ENCODE assay signal across 8 cellular contexts in the genomic region with DNA sequence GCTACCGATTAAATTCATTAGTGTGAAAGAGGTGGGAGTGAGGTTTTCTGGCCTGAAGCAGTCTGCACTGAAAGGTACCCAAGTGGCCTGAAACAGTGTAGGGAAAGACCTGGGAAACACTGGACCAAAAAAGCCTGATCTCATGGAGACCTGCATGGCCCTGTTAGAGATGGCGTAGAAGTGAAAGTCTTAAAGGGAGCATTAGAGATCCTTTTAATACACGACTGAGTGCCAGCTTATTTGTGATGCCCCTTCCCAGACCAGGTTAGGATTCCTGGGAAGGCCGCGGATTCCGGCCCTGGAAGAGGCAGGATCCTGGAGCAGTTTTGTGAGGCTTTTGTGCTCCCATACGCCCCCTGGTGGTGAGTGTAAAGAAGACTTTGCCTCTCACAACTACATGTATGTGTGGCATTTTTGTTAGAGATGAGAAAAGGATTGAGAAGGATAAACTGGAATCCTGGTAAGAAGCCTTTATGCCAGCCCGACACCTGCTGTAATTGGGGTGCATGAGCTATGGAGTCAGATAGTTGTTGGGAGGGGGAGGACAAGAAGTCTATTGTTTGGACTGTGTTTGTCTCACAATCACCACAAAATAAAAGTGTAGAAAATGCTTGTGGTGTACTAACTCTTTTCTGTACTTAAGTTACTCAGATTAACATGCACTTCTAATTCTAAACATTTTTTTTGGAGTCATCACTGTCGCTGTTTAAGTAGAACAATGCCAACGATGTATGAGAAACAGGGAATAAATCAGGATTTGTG. TPM values are rescaled to one million over a fixed set of nuclear protein-coding genes. Genes with fewer than 3 reads are reported as not detected.
DNase-seq lines count a peak whose midpoint lies in the region; ATAC-seq and TF ChIP-seq lines count a peak whose summit lies in the region.

No MANE protein-coding gene starts in this region.

- no peaks in the 10 kb centered on the region for H3K9me3 ChIP-seq in endodermal cell (ENCODE audit: control insufficient read depth, low read length)

- H3K9ac ChIP-seq in endodermal cell (ENCODE audit: extremely low read depth, low read length, poor library complexity, severe bottlenecking): no peak overlapping the region

- H3K27me3 Mint-ChIP-seq in activated CD8-positive, alpha-beta memory T cell treated with anti-CD3 and anti-CD28 coated beads, Interleukin-2, amount 10 ng/mL, durations not matched to agents 7 days and 5 days: no peaks in the 10 kb centered on the region
- peaks cover 41% of the 10 kb centered on the region for H3K27me3 Mint-ChIP-seq in endodermal cell (ENCODE audit: insufficient read depth)

- peaks cover 19% of the 10 kb centered on the region for H3K4me1 ChIP-seq in endodermal cell (ENCODE audit: control insufficient read depth, insufficient read depth, low read length)

- peaks cover 47% of the 10 kb centered on the region for H3K4me1 Mint-ChIP-seq in activated CD8-positive, alpha-beta memory T cell treated with anti-CD3 and anti-CD28 coated beads, Interleukin-2, amount 10 ng/mL, durations not matched to agents 7 days and 5 days
- H3K4me1 Mint-ChIP-seq in endodermal cell: peaks cover 24% of the 10 kb centered on the region

- H3K27ac ChIP-seq in endodermal cell (ENCODE audit: low read depth, low read length): peak overlapping the region; percentile 24

- no peak overlapping the region for H3K4me3 Mint-ChIP-seq in activated CD8-positive, alpha-beta memory T cell treated with anti-CD3 and anti-CD28 coated beads, Interleukin-2, amount 10 ng/mL, durations not matched to agents 7 days and 5 days
- no peak overlapping the region for H3K4me3 Mint-ChIP-seq in endodermal cell

- no peaks in the 10 kb centered on the region for H3K9me3 Mint-ChIP-seq in activated CD8-positive, alpha-beta memory T cell treated with anti-CD3 and anti-CD28 coated beads, Interleukin-2, amount 10 ng/mL, durations not matched to agents 7 days and 5 days (ENCODE audit: low read depth)
- H3K9me3 Mint-ChIP-seq in endodermal cell: no peaks in the 10 kb centered on the region

- DNase-seq in DMS114 treated with DMSO at 0.1 percent for 48 hours (lab: John Stamatoyannopoulos, UW; ENCODE audit: unreplicated experiment) (peak; percentile 27), NCI-H69 (lab: John Stamatoyannopoulos, UW) (peak; percentile 66), endodermal cell (peak; percentile 97), midbrain (lab: John Stamatoyannopoulos, UW) (peak; percentile 77)
- DNase-seq in activated CD8-positive, alpha-beta memory T cell treated with anti-CD3 and anti-CD28 coated beads, Interleukin-2, amount 10 ng/mL, durations not matched to agents 7 days and 5 days: peak; percentile 69
- DNase-seq in stimulated activated CD8-positive, alpha-beta memory T cell treated with anti-CD3 and anti-CD28 coated beads, Interleukin-7, amount 100 ng/mL, for 24 hours (ENCODE audit: low read depth): peak; percentile 41

- peak overlapping the region; percentile 80 for H3K27ac Mint-ChIP-seq in activated CD8-positive, alpha-beta memory T cell treated with anti-CD3 and anti-CD28 coated beads, Interleukin-2, amount 10 ng/mL, durations not matched to agents 7 days and 5 days
- H3K27ac Mint-ChIP-seq in endodermal cell: peak overlapping the region; percentile 65

- peaks cover 92% of the 10 kb centered on the region for H3K36me3 ChIP-seq in endodermal cell (ENCODE audit: control insufficient read depth, insufficient read depth, low read length)

- CTCF ChIA-PET in activated CD8-positive, alpha-beta memory T cell treated with anti-CD3 and anti-CD28 coated beads, Interleukin-2, amount 10 ng/mL, durations not matched to agents 7 days and 5 days (lab: Charles Lee): interaction anchor here (0.6 to 3.5 kb wide), 10 partner anchors 9 to 572 kb away, joined by 3 to 13 read pairs (median 4); a partner anchor contains a TSS

- ATAC-seq in HG02798 (IDR thresholded peaks at IDR 0.05; ENCODE audit: poor library complexity, unreplicated experiment) (peak; percentile 49), GM18520 (IDR thresholded peaks at IDR 0.05; ENCODE audit: unreplicated experiment) (no peak)
- no peak for ATAC-seq in activated CD8-positive, alpha-beta memory T cell treated with anti-CD3 and anti-CD28 coated beads, Interleukin-2, amount 10 ng/mL, durations not matched to agents 7 days and 5 days

- no peak overlapping the region for H3K4me3 ChIP-seq in endodermal cell (ENCODE audit: low read length)

- H3K27me3 ChIP-seq in endodermal cell (ENCODE audit: control insufficient read depth, insufficient read depth, low read length, poor library complexity, severe bottlenecking): peaks cover 9% of the 10 kb centered on the region

- WGBS in endodermal cell (ENCODE audit: insufficient coverage in 1 of 2, insufficient read length in 1 of 2), 2 experiments: 58 to 63% methylated on average over 2 to 10 of the region's 10 CpGs

- H3K36me3 Mint-ChIP-seq in activated CD8-positive, alpha-beta memory T cell treated with anti-CD3 and anti-CD28 coated beads, Interleukin-2, amount 10 ng/mL, durations not matched to agents 7 days and 5 days: peaks cover 51% of the 10 kb centered on the region
- peaks cover 82% of the 10 kb centered on the region for H3K36me3 Mint-ChIP-seq in endodermal cell (ENCODE audit: low read depth)

- peak; percentile 95 for TF ChIP-seq CTCF in endodermal cell (conservative IDR thresholded peaks at IDR 0.05)

RNA-seq across cellular contexts. Expression of a gene that starts 54.0 kb away (rescaled TPM):
- total RNA-seq in activated CD8-positive, alpha-beta memory T cell treated with anti-CD3 and anti-CD28 coated beads, Interleukin-2, amount 10 ng/mL, durations not matched to agents 7 days and 5 days: 10 to 100 TPM; 30.4 to 31.2 TPM
- total RNA-seq in endodermal cell: 10 to 100 TPM; 48.5 to 50.8 TPM
- polyA plus RNA-seq in endodermal cell (2013, experiment 1 of 2): 29.2 TPM
- polyA plus RNA-seq in endodermal cell (2013, experiment 2 of 2): 23.9 TPM

Comparison
In these comparisons a context has a peak if more than half of its experiments do, and no peak if none do; other contexts are left out.
1. DNase-seq: peak in every context shown above with its lines; median percentile 97 in endodermal cell; 77 in midbrain; 69 in activated CD8-positive, alpha-beta memory T cell treated with anti-CD3 and anti-CD28 coated beads, Interleukin-2, amount 10 ng/mL, durations not matched to agents 7 days and 5 days; 66 in NCI-H69; 41 in stimulated activated CD8-positive, alpha-beta memory T cell treated with anti-CD3 and anti-CD28 coated beads, Interleukin-7, amount 100 ng/mL, for 24 hours; 27 in DMS114 treated with DMSO at 0.1 percent for 48 hours.